ENCODE assay signal across 8 cellular contexts in genomic region chr2:151409601-151410484, GRCh38. TPM values are rescaled to one million over a fixed set of nuclear protein-coding genes. Genes with fewer than 3 reads are reported as not detected.
DNase-seq lines count a peak whose midpoint lies in the region; ATAC-seq and TF ChIP-seq lines count a peak whose summit lies in the region.

A gene with protein sequence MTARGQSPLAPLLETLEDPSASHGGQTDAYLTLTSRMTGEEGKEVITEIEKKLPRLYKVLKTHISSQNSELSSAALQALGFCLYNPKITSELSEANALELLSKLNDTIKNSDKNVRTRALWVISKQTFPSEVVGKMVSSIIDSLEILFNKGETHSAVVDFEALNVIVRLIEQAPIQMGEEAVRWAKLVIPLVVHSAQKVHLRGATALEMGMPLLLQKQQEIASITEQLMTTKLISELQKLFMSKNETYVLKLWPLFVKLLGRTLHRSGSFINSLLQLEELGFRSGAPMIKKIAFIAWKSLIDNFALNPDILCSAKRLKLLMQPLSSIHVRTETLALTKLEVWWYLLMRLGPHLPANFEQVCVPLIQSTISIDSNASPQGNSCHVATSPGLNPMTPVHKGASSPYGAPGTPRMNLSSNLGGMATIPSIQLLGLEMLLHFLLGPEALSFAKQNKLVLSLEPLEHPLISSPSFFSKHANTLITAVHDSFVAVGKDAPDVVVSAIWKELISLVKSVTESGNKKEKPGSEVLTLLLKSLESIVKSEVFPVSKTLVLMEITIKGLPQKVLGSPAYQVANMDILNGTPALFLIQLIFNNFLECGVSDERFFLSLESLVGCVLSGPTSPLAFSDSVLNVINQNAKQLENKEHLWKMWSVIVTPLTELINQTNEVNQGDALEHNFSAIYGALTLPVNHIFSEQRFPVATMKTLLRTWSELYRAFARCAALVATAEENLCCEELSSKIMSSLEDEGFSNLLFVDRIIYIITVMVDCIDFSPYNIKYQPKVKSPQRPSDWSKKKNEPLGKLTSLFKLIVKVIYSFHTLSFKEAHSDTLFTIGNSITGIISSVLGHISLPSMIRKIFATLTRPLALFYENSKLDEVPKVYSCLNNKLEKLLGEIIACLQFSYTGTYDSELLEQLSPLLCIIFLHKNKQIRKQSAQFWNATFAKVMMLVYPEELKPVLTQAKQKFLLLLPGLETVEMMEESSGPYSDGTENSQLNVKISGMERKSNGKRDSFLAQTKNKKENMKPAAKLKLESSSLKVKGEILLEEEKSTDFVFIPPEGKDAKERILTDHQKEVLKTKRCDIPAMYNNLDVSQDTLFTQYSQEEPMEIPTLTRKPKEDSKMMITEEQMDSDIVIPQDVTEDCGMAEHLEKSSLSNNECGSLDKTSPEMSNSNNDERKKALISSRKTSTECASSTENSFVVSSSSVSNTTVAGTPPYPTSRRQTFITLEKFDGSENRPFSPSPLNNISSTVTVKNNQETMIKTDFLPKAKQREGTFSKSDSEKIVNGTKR (N-terminal part only) (plus strand): TSS chr2:151409902. CDS start chr2:151410424, 522 bp downstream.

- H3K4me3 Mint-ChIP-seq in IgD-negative memory B cell: peak within 1 kb of the TSS; percentile 98 to 100 (median 98)

- peaks cover 50% of the 10 kb centered on the region for H3K79me2 ChIP-seq in PC-3 (ENCODE audit: low read length)

- peaks cover 0 to 2% (median 0%) of the 10 kb centered on the region in 3 donors for H3K9me3 Mint-ChIP-seq in IgD-negative memory B cell

- ATAC-seq in GM21529 (IDR thresholded peaks at IDR 0.05; ENCODE audit: unreplicated experiment) (peak; percentile 93), PC-3 (peak; percentile 97)

- DNase-seq in DMS53 (lab: John Stamatoyannopoulos, UW) (peak; percentile 87), PC-3 (peak; percentile 96), activated T-cell treated with anti-CD3 and anti-CD28 coated beads for 48 hours (ENCODE audit: low read depth) (peak; percentile 80), erythroblast (lab: John Stamatoyannopoulos, UW) (peak; percentile 92)
- peak; percentile 39 to 53 for DNase-seq in stimulated activated CD8-positive, alpha-beta memory T cell treated with anti-CD3 and anti-CD28 coated beads, Interleukin-7, amount 100 ng/mL, for 1 hour (ENCODE audit: low read depth in 2 of 2)

- TF ChIP-seq CTCF in PC-3 (conservative IDR thresholded peaks at IDR 0.05; ENCODE audit: low read depth, low read length): peak; percentile 56

- intact Hi-C loops in PC-3 (cut with micrococcal nuclease): loop anchor here (2.0 to 5.0 kb wide), 2 partner anchors 119 to 148 kb away; partner anchors contain the start of gene RBM43

- H3K9me3 ChIP-seq in PC-3 (ENCODE audit: low read length) (no peaks in the 10 kb centered on the region), mucosa of stomach (ENCODE audit: control insufficient read depth, low read length) (no peaks in the 10 kb centered on the region)

- no peaks in the 10 kb centered on the region for H3K36me3 Mint-ChIP-seq in IgD-negative memory B cell

- H2AFZ ChIP-seq in PC-3 (ENCODE audit: low read length): peak within 1 kb of the TSS; percentile 89

- H3K4me2 ChIP-seq in PC-3 (ENCODE audit: low read length): peak within 1 kb of the TSS; percentile 90

- no peaks in the 10 kb centered on the region for H3F3A ChIP-seq in PC-3 (ENCODE audit: low read length, unreplicated experiment)

- POLR2A ChIA-PET in PC-3 (lab: Charles Lee; ENCODE audit: unreplicated experiment): interaction anchor here (0.6 kb wide), 3 partner anchors 20 to 1612 kb away, joined by 5 to 34 read pairs (median 9); partner anchors contain the start of gene RBM43

- H3K36me3 ChIP-seq in PC-3 (ENCODE audit: low read depth, low read length) (peaks cover 28% of the 10 kb centered on the region; the same call in 1 of the 2 replicates), mucosa of stomach (ENCODE audit: control insufficient read depth, insufficient read depth, low read length) (no peaks in the 10 kb centered on the region)

- peak within 1 kb of the TSS; percentile 77 to 96 (median 94) for H3K27ac Mint-ChIP-seq in IgD-negative memory B cell

- peaks cover 7 to 15% (median 14%) of the 10 kb centered on the region in 3 donors for H3K4me1 Mint-ChIP-seq in IgD-negative memory B cell

- CTCF ChIA-PET in PC-3 (lab: Charles Lee): interaction anchor here (0.6 kb wide), 1 partner anchor 164 kb away, joined by 4 read pairs; no protein-coding TSS in a partner anchor

- H3K27me3 Mint-ChIP-seq in IgD-negative memory B cell: no peaks in the 10 kb centered on the region

- peak; percentile 79 for TF ChIP-seq POLR2A in erythroblast (IDR thresholded peaks at IDR 0.05; ENCODE audit: low read length)

- H4K20me1 ChIP-seq in PC-3 (ENCODE audit: low read length): no peaks in the 10 kb centered on the region; the same call in 1 of the 2 replicates

- peak within 1 kb of the TSS; percentile 77 for H3K27ac ChIP-seq in PC-3 (ENCODE audit: low read length)

- H3K4me1 ChIP-seq in PC-3 (ENCODE audit: insufficient read depth, low read length) (0 out of 2 replicates have a peak, but pooled peaks cover 7% of the 10 kb centered on the region), mucosa of stomach (ENCODE audit: control insufficient read depth, insufficient read depth, low read length) (peaks cover 6% of the 10 kb centered on the region)

- peak within 1 kb of the TSS; percentile 99 for H3K9ac ChIP-seq in PC-3 (ENCODE audit: low read length)
- peak within 1 kb of the TSS; percentile 87 for H3K9ac ChIP-seq in mucosa of stomach (ENCODE audit: low read length)

- H3K4me3 ChIP-seq in PC-3 (ENCODE audit: low read length) (peak within 1 kb of the TSS; percentile 100), mucosa of stomach (ENCODE audit: low read length) (peak within 1 kb of the TSS; percentile 91)

- H3K27me3 ChIP-seq in PC-3 (ENCODE audit: low read length) (no peaks in the 10 kb centered on the region), mucosa of stomach (ENCODE audit: control insufficient read depth, insufficient read depth, low read length) (no peaks in the 10 kb centered on the region)

- BruUV-seq in PC-3 (replicated peaks; lab: Mats Ljungman, UMichigan): TSS peak; percentile 43

- no peaks in the 10 kb centered on the region for H3K9me2 ChIP-seq in PC-3 (replicated peaks; ENCODE audit: low read length)

RNA-seq across cellular contexts. Expression of the gene that starts here (rescaled TPM):
- 30.1 TPM for polyA plus RNA-seq in IgD-negative memory B cell
- total RNA-seq in PC-3 (2014; rRNA removed): 33.6 and 37.1 TPM in 2 replicates

Comparison
In these comparisons a context has a peak if more than half of its experiments do, and no peak if none do; other contexts are left out.
1. Peak in every context shown above with its lines: DNase-seq, ATAC-seq, H3K4me3 ChIP-seq and H3K27ac ChIP-seq.
2. DNase-seq: peak in every context shown above with its lines; median percentile 96 in PC-3; 92 in erythroblast; 87 in DMS53; 80 in activated T-cell treated with anti-CD3 and anti-CD28 coated beads for 48 hours; 46 in stimulated activated CD8-positive, alpha-beta memory T cell treated with anti-CD3 and anti-CD28 coated beads, Interleukin-7, amount 100 ng/mL, for 1 hour.